In the genomic region with DNA sequence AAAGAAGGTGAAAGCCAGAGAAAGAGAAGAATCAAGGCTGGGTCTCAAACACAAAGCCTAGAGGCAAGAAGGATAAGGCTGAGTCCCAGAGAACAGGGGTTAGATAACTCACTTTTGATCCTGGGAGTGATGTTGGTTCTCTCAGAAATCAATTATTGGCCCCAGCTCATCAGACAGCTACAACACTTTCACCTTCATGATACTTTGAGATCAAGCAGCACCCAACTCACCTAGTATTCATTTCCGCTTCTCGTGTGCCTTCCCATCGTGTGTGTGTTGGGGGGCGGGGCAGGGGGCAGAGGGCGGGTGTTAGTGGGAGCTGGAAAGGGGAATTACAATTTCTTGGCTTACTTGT, we compare ENCODE assay signal across 26 cellular contexts.
"Had no signal": no experiment of that assay in that cellular context is flagged by ENCODE, and none has a peak within 500 bp of the region (broad histone marks: within the 10 kb centered on the region; RNA-seq: fewer than 3 reads in every experiment).

No MANE protein-coding gene starts in this region.

- H3K4me2 ChIP-seq: smooth muscle cell had no signal

- H3K4me1 Mint-ChIP-seq: memory B cell; naive B cell; neural crest cell; stimulated activated effector memory CD8-positive, alpha-beta T cell treated with anti-CD3 and anti-CD28 coated beads, Interleukin-12 subunit alpha, Interleukin-12 subunit beta, amount 100 ng/mL, for 72 hours had no signal

- H3K9me3 Mint-ChIP-seq: memory B cell; natural killer cell treated with Interleukin-12 subunit alpha and Interleukin-12 subunit beta and Interleukin-15 and Interleukin-18, amount 100 ng/mL, for 72 hours; stimulated activated effector memory CD8-positive, alpha-beta T cell treated with anti-CD3 and anti-CD28 coated beads, Interleukin-12 subunit alpha, Interleukin-12 subunit beta, amount 100 ng/mL, for 72 hours had no signal

- ATAC-seq: esophagus mucosa; gastroesophageal sphincter; heart right ventricle; mucosa of descending colon; natural killer cell treated with Interleukin-12 subunit alpha and Interleukin-12 subunit beta and Interleukin-15 and Interleukin-18, amount 100 ng/mL, for 72 hours; sciatic nerve; stimulated activated effector memory CD8-positive, alpha-beta T cell treated with anti-CD3 and anti-CD28 coated beads, Interleukin-12 subunit alpha, Interleukin-12 subunit beta, amount 100 ng/mL, for 72 hours had no signal

- H3K4me3 ChIP-seq: gastroesophageal sphincter, heart right ventricle, lung, mucosa of descending colon, pancreas, smooth muscle cell, stomach, thyroid gland, vagina had no signal

- H3K27ac ChIP-seq: epithelial cell of prostate, foreskin keratinocyte, gastroesophageal sphincter, heart right ventricle, neutrophil, pancreas, stomach, thyroid gland, vagina had no signal

- H3K36me3 ChIP-seq: gastroesophageal sphincter, heart right ventricle, neutrophil, pancreas, stomach, thyroid gland, vagina had no signal

- H3K9me3 ChIP-seq: gastroesophageal sphincter, heart right ventricle, mucosa of descending colon, neutrophil, pancreas, stomach, thyroid gland, vagina had no signal

- H3K4me3 Mint-ChIP-seq: memory B cell; mesothelial cell of epicardium; naive B cell; natural killer cell treated with Interleukin-12 subunit alpha and Interleukin-12 subunit beta and Interleukin-15 and Interleukin-18, amount 100 ng/mL, for 72 hours; neural crest cell; stimulated activated effector memory CD8-positive, alpha-beta T cell treated with anti-CD3 and anti-CD28 coated beads, Interleukin-12 subunit alpha, Interleukin-12 subunit beta, amount 100 ng/mL, for 72 hours had no signal

- H3K27me3 ChIP-seq: foreskin keratinocyte, gastroesophageal sphincter, heart right ventricle, pancreas, stomach, thyroid gland, vagina had no signal

- DNase-seq: cortex of kidney; foreskin keratinocyte; heart right ventricle; mucosa of descending colon; naive B cell; pancreas; stimulated activated CD4-positive, alpha-beta T cell treated with anti-CD3 and anti-CD28 coated beads, Interleukin-12 subunit alpha, Interleukin-12 subunit beta, amount 100 ng/mL, for 4 hours; stimulated activated CD4-positive, alpha-beta T cell treated with anti-CD3 and anti-CD28 coated beads, Interleukin-2, amount 100 ng/mL, for 24 hours; stimulated activated CD4-positive, alpha-beta T cell treated with anti-CD3 and anti-CD28 coated beads, Interleukin-4, amount 100 ng/mL, for 24 hours; stimulated activated naive CD4-positive, alpha-beta T cell treated with Interleukin-2 at 50 U/mL for 16 hours; stomach; thyroid gland; trophoblast cell had no signal

- H3K4me1 ChIP-seq: gastroesophageal sphincter, pancreas, stomach, thyroid gland, vagina had no signal

- H3K27ac Mint-ChIP-seq: memory B cell; mesothelial cell of epicardium; naive B cell; natural killer cell treated with Interleukin-12 subunit alpha and Interleukin-12 subunit beta and Interleukin-15 and Interleukin-18, amount 100 ng/mL, for 72 hours; stimulated activated effector memory CD8-positive, alpha-beta T cell treated with anti-CD3 and anti-CD28 coated beads, Interleukin-12 subunit alpha, Interleukin-12 subunit beta, amount 100 ng/mL, for 72 hours had no signal

- H3K36me3 Mint-ChIP-seq: memory B cell; mesothelial cell of epicardium; naive B cell; natural killer cell treated with Interleukin-12 subunit alpha and Interleukin-12 subunit beta and Interleukin-15 and Interleukin-18, amount 100 ng/mL, for 72 hours; stimulated activated effector memory CD8-positive, alpha-beta T cell treated with anti-CD3 and anti-CD28 coated beads, Interleukin-12 subunit alpha, Interleukin-12 subunit beta, amount 100 ng/mL, for 72 hours had no signal
